In genomic region chr5:149044453-149045117, GRCh38 we compare ENCODE assay signal across 24 cellular contexts. TPM values are rescaled to one million over a fixed set of nuclear protein-coding genes. Genes with fewer than 3 reads are reported as not detected.
DNase-seq lines count a peak whose midpoint lies in the region; ATAC-seq, FAIRE-seq and TF ChIP-seq lines count a peak whose summit lies in the region.
"Had no signal": no experiment of that assay in that cellular context is flagged by ENCODE, and none has a peak within 500 bp of the region (broad histone marks: within the 10 kb centered on the region; RNA-seq: fewer than 3 reads in every experiment).

No MANE protein-coding gene starts in this region.

- 93 to 96% (median 95%) methylated on average over 4 of the region's 4 CpGs for WGBS in psoas muscle, 3 donors
- 88 to 92% methylated on average over 4 of the region's 4 CpGs for WGBS in transverse colon (ENCODE audit: low coverage in 1 of 2), 2 donors

- H3K27me3 ChIP-seq in astrocyte (ENCODE audit: insufficient read depth, low read length) (no peaks in the 10 kb centered on the region), psoas muscle (ENCODE audit: insufficient read depth in 3 of 3, low read length in 2 of 3) (no peaks in the 10 kb centered on the region), transverse colon (no peaks in the 10 kb centered on the region)
- H3K27me3 ChIP-seq: BLaER1 treated with 17β-estradiol and CSF1 and Interleukin-3, amounts not matched to agents 10 nM and 100 nM; MG63 had no signal

- TF ChIP-seq CTCF in astrocyte (IDR thresholded peaks at IDR 0.05; ENCODE audit: insufficient read depth, low read depth, low read length) (no peak), fibroblast of pulmonary artery (IDR thresholded peaks at IDR 0.05; ENCODE audit: low read length, missing control alignments) (no peak), psoas muscle (IDR thresholded peaks at IDR 0.05) (no peak), transverse colon (IDR thresholded peaks at IDR 0.05) (no peak)

- H3K27me3 Mint-ChIP-seq in astrocyte (ENCODE audit: low read depth, unreplicated experiment) = peaks cover 4% of the 10 kb centered on the region

- H3K4me1 ChIP-seq in astrocyte (ENCODE audit: insufficient read depth, low read length) = peaks cover 3% of the 10 kb centered on the region
- H3K4me1 ChIP-seq in psoas muscle = no peaks in the 10 kb centered on the region
- no peaks in the 10 kb centered on the region for H3K4me1 ChIP-seq in transverse colon

- H3K4me3 ChIP-seq in astrocyte (ENCODE audit: insufficient read depth, low read depth, low read length) = no peak overlapping the region
- H3K4me3 ChIP-seq in fibroblast of pulmonary artery (replicated peaks; ENCODE audit: low read depth, low read length) = no peak overlapping the region
- H3K4me3 ChIP-seq in psoas muscle = no peak overlapping the region
- H3K4me3 ChIP-seq in transverse colon = no peak overlapping the region
- H3K4me3 ChIP-seq: BLaER1 treated with 17β-estradiol and CSF1 and Interleukin-3, amounts not matched to agents 10 nM and 100 nM; MG63 had no signal

- no peaks in the 10 kb centered on the region for H4K20me1 ChIP-seq in astrocyte (ENCODE audit: insufficient read depth, low read length)
- H4K20me1 ChIP-seq: BLaER1 treated with 17β-estradiol and CSF1 and Interleukin-3, amounts not matched to agents 10 nM and 100 nM had no signal

- H3K4me2 ChIP-seq in astrocyte (ENCODE audit: low read length) = no peak overlapping the region
- H3K4me2 ChIP-seq: BLaER1 treated with 17β-estradiol and CSF1 and Interleukin-3, amounts not matched to agents 10 nM and 100 nM had no signal

- in situ Hi-C loops in transverse colon (cut with MboI; ENCODE audit: low pct_ligation_motif_present in 1 of 4, low pct_unique_long_range_greater_than_20kb in 1 of 4, low sequenced_read_pairs in 3 of 4) = loop anchor here in 3 of 4 donors (25.0 kb wide), 3 partner anchors 307 to 857 kb away; no protein-coding TSS in a partner anchor

- H3K9me3 Mint-ChIP-seq in astrocyte (ENCODE audit: unreplicated experiment) = no peaks in the 10 kb centered on the region
- H3K9me3 Mint-ChIP-seq: CD8-positive, alpha-beta memory T cell had no signal

- no peak for TF ChIP-seq POLR2A in transverse colon (IDR thresholded peaks at IDR 0.05)

- H3K36me3 ChIP-seq in astrocyte (ENCODE audit: insufficient read depth, low read length) (no peaks in the 10 kb centered on the region), psoas muscle (ENCODE audit: insufficient read depth in 1 of 2, low read depth in 1 of 2) (no peaks in the 10 kb centered on the region), transverse colon (no peaks in the 10 kb centered on the region)
- H3K36me3 ChIP-seq: BLaER1 treated with 17β-estradiol and CSF1 and Interleukin-3, amounts not matched to agents 10 nM and 100 nM; MG63 had no signal

- H3K36me3 Mint-ChIP-seq in astrocyte (ENCODE audit: low read depth, unreplicated experiment) = peaks cover 2% of the 10 kb centered on the region
- H3K36me3 Mint-ChIP-seq: CD8-positive, alpha-beta memory T cell had no signal

- no peaks in the 10 kb centered on the region for H3K79me2 ChIP-seq in astrocyte (ENCODE audit: insufficient read depth, low read length)

- H2AFZ ChIP-seq in astrocyte (ENCODE audit: low read depth, low read length) = no peak overlapping the region

- intact Hi-C loops in psoas muscle (cut with DNase I) = no loop called here
- intact Hi-C loops in transverse colon (cut with DNase I; ENCODE audit: low total_unique reads) = no loop called here

- H3K4me1 Mint-ChIP-seq in astrocyte (ENCODE audit: low read depth, unreplicated experiment) = peaks cover 18% of the 10 kb centered on the region
- H3K4me1 Mint-ChIP-seq: CD8-positive, alpha-beta memory T cell had no signal

- no peak for TF ChIP-seq EP300 in transverse colon (IDR thresholded peaks at IDR 0.05; ENCODE audit: low read depth)

- no peak for FAIRE-seq in astrocyte (lab: Jason Lieb, UNC)
- FAIRE-seq: D721Med had no signal

- no peak overlapping the region for H3K27ac ChIP-seq in astrocyte (ENCODE audit: low read depth, low read length)
- peak overlapping the region; percentile 63 for H3K27ac ChIP-seq in substantia nigra (ENCODE audit: low read depth, low read length, poor library complexity, severe bottlenecking)
- H3K27ac ChIP-seq in psoas muscle = no peak overlapping the region
- H3K27ac ChIP-seq in transverse colon = no peak overlapping the region
- H3K27ac ChIP-seq: BLaER1 treated with 17β-estradiol and CSF1 and Interleukin-3, amounts not matched to agents 10 nM and 100 nM had no signal

- ATAC-seq in psoas muscle = no peak

- peak; percentile 51 for DNase-seq in M059J (ENCODE audit: low read depth)
- peak; percentile 23 for DNase-seq in astrocyte (ENCODE audit: low read depth)
- peak; percentile 43 for DNase-seq in fibroblast of pulmonary artery (ENCODE audit: low read depth)
- DNase-seq in substantia nigra (lab: John Stamatoyannopoulos, UW) = no peak
- DNase-seq in NCI-H446 (lab: John Stamatoyannopoulos, UW) = no peak
- DNase-seq in psoas muscle = no peak
- DNase-seq in kidney tubule cell (ENCODE audit: low spot score) = no peak
- no peak for DNase-seq in transverse colon
- DNase-seq: ACHN; CD8-positive, alpha-beta memory T cell; DMS53; GF-D8; H7; Kasumi-1; MG63; NCI-H1092; NCI-H1436; NCI-H187 treated with DMSO at 0.1 percent for 48 hours; NCI-H2227 treated with DMSO at 0.1 percent for 48 hours; NCI-H510A treated with DMSO at 0.1 percent for 48 hours; NCI-H774; NK-92 treated with Interleukin-12 subunit alpha and Interleukin-12 subunit beta, amount 100 ng/mL, for 24 hours had no signal

- no peak overlapping the region for H3K9ac ChIP-seq in astrocyte (ENCODE audit: low read length)
- H3K9ac ChIP-seq: BLaER1 treated with 17β-estradiol and CSF1 and Interleukin-3, amounts not matched to agents 10 nM and 100 nM had no signal

- H3K9me3 ChIP-seq in astrocyte (ENCODE audit: insufficient read depth, low read depth, low read length) (no peaks in the 10 kb centered on the region), psoas muscle (no peaks in the 10 kb centered on the region), transverse colon (no peaks in the 10 kb centered on the region)
- H3K9me3 ChIP-seq: BLaER1 treated with 17β-estradiol and CSF1 and Interleukin-3, amounts not matched to agents 10 nM and 100 nM; MG63 had no signal

- H3K27ac Mint-ChIP-seq in astrocyte (ENCODE audit: unreplicated experiment) = no peak overlapping the region
- H3K27ac Mint-ChIP-seq: CD8-positive, alpha-beta memory T cell had no signal

- H3K4me3 Mint-ChIP-seq in astrocyte (ENCODE audit: unreplicated experiment) = no peak overlapping the region
- H3K4me3 Mint-ChIP-seq: CD8-positive, alpha-beta memory T cell had no signal

RNA-seq across cellular contexts. Expression of gene SH3TC2, which starts 18.3 kb away (rescaled TPM):
- 2.4 and 7.2 TPM in 2 replicates for total RNA-seq in M059J (2014; rRNA removed; shearing (Covaris generic))
- total RNA-seq in astrocyte = 2.6 and 3.1 TPM in 2 replicates
- 1 to 10 TPM in 2 of 4 donors, under 1 TPM in 2; 0.34 to 1.9 (median 1.0) TPM for total RNA-seq in psoas muscle
- under 1 TPM; 0.18 to 0.60 (median 0.44) TPM for polyA plus RNA-seq in psoas muscle
- 1 to 10 TPM in 2 of 4 donors, under 1 TPM in 1, not detected in 1; 0.55 to 1.6 (median 1.5) TPM for total RNA-seq in transverse colon
- total RNA-seq: CD8-positive, alpha-beta memory T cell; H7 had no signal
- polyA plus RNA-seq: CD8-positive, alpha-beta memory T cell had no signal

Comparison
In these comparisons a context has a peak if more than half of its experiments do, and no peak if none do; other contexts are left out.
1. DNase-seq: peak in M059J (single experiment), astrocyte (single experiment) and fibroblast of pulmonary artery (single experiment); none in substantia nigra (0 of 49), NCI-H446 (0 of 2), psoas muscle (0 of 2), kidney tubule cell (single experiment) and transverse colon (single experiment).